Comparison of ENCODE assay signal across 19 cellular contexts in genomic region chr19:54418930-54419800, GRCh38. TPM values are rescaled to one million over a fixed set of nuclear protein-coding genes. Genes with fewer than 3 reads are reported as not detected.
A peak's percentile ranks its signal among the peaks of the same experiment; 100 is the strongest.
DNase-seq lines count a peak whose midpoint lies in the region; ATAC-seq, FAIRE-seq and TF ChIP-seq lines count a peak whose summit lies in the region.
"Had no signal": no experiment of that assay in that cellular context is flagged by ENCODE, and none has a peak within 500 bp of the region (broad histone marks: within the 10 kb centered on the region; RNA-seq: fewer than 3 reads in every experiment).

No MANE protein-coding gene starts in this region.

- TF ChIP-seq CTCF in kidney (IDR thresholded peaks at IDR 0.05; ENCODE audit: borderline replicate concordance, extremely low read depth, insufficient read depth) (no peak), suprapubic skin (IDR thresholded peaks at IDR 0.05) (no peak)

- peak; percentile 65 for DNase-seq in H7
- DNase-seq in kidney: peak; percentile 69
- DNase-seq in suprapubic skin (ENCODE audit: low spot score in 2 of 2): no peak
- no peak for DNase-seq in NAMALWA (ENCODE audit: low spot score)
- DNase-seq: activated T-cell treated with anti-CD3 and anti-CD28 coated beads, Interleukin-2, amount 50 U/mL, for 48 hours; DMS 273 treated with DMSO at 0.1 percent for 48 hours; GOT3; lower lobe of right lung; NCI-H526 treated with DMSO at 0.1 percent for 48 hours; stimulated activated CD8-positive, alpha-beta memory T cell treated with anti-CD3 and anti-CD28 coated beads, Interleukin-4, amount 100 ng/mL, for 48 hours had no signal

- no peak for ATAC-seq in HG03108 (IDR thresholded peaks at IDR 0.05; ENCODE audit: unreplicated experiment)
- ATAC-seq in HG03175 (IDR thresholded peaks at IDR 0.05; ENCODE audit: unreplicated experiment): no peak
- ATAC-seq: lower lobe of right lung had no signal

- peaks cover 28% of the 10 kb centered on the region for H3K27me3 ChIP-seq in H7 (ENCODE audit: control insufficient read depth, insufficient read depth, low read length)
- peaks cover 83% of the 10 kb centered on the region for H3K27me3 ChIP-seq in suprapubic skin

- FAIRE-seq in kidney (lab: Jason Lieb, UNC): no peak
- FAIRE-seq: frontal cortex had no signal

- intact Hi-C loops in kidney (cut with DNase I): no loop called here

- H3K4me1 ChIP-seq in kidney (ENCODE audit: control insufficient read depth in 1 of 2, insufficient read depth in 1 of 2, low read depth in 1 of 2, low read length in 2 of 2) (no peaks in the 10 kb centered on the region), suprapubic skin (peaks cover 25% of the 10 kb centered on the region)

- H3K9me3 ChIP-seq in kidney (ENCODE audit: control insufficient read depth in 1 of 2, low read length in 2 of 2) (no peaks in the 10 kb centered on the region), suprapubic skin (no peaks in the 10 kb centered on the region)
- H3K9me3 ChIP-seq: lower lobe of right lung had no signal

- 92% methylated on average over 11 of the region's 26 CpGs for WGBS in suprapubic skin

- no peak overlapping the region for H3K4me3 ChIP-seq in H7 (ENCODE audit: insufficient read depth, low read depth, low read length)
- no peak overlapping the region for H3K4me3 ChIP-seq in kidney (ENCODE audit: low read length in 2 of 2)
- no peak overlapping the region for H3K4me3 ChIP-seq in suprapubic skin
- H3K4me3 ChIP-seq: lower lobe of right lung had no signal

- H3K36me3 ChIP-seq in H7 (replicated peaks; ENCODE audit: control insufficient read depth, insufficient read depth, low read length) (no peaks in the 10 kb centered on the region; the same call in 1 of the 2 replicates), kidney (ENCODE audit: control insufficient read depth in 1 of 2, insufficient read depth in 2 of 2, low read length in 2 of 2) (no peaks in the 10 kb centered on the region), suprapubic skin (no peaks in the 10 kb centered on the region)
- H3K36me3 ChIP-seq: lower lobe of right lung had no signal

- TF ChIP-seq EP300 in suprapubic skin (IDR thresholded peaks at IDR 0.05): no peak

- H3K27ac ChIP-seq in angular gyrus (ENCODE audit: low read depth, low read length) (peak overlapping the region; percentile 95), kidney (ENCODE audit: low read depth in 2 of 2, low read length in 2 of 2) (no peak overlapping the region), suprapubic skin (peak overlapping the region; percentile 44)
- H3K27ac ChIP-seq: C4-2B, lower lobe of right lung had no signal

- H3K9ac ChIP-seq in kidney (ENCODE audit: low read length in 2 of 2): no peak overlapping the region

- TF ChIP-seq POLR2A in suprapubic skin (IDR thresholded peaks at IDR 0.05): no peak

RNA-seq across cellular contexts. Expression of gene TTYH1, which starts 3.9 kb away (rescaled TPM):
- total RNA-seq in H7 (2014; rRNA removed; shearing (Covaris generic)): 13.4 and 17.7 TPM in 2 replicates
- total RNA-seq in kidney: 1.5 TPM
- polyA plus RNA-seq in kidney (ENCODE audit: insufficient read depth, low read depth, low replicate concordance): 1.9 TPM
- total RNA-seq in suprapubic skin: 10 to 100 TPM; 11.2 to 20.4 (median 12.5) TPM
- total RNA-seq: LHCN-M2, lower lobe of right lung had no signal

RNA-seq across cellular contexts. Expression of gene LENG8, which starts 29.8 kb away (rescaled TPM):
- 25.3 and 30.7 TPM in 2 replicates for total RNA-seq in H7 (2014; rRNA removed; shearing (Covaris generic))
- 208 TPM for total RNA-seq in kidney
- polyA plus RNA-seq in kidney (ENCODE audit: insufficient read depth, low read depth, low replicate concordance): 48.6 TPM
- 100 to 1,000 TPM in 2 of 4 donors, 10 to 100 TPM in 2; 80.4 to 410 (median 124) TPM for total RNA-seq in suprapubic skin

RNA-seq across cellular contexts. Expression of gene LENG9, which starts 44.4 kb away (rescaled TPM):
- 3.5 and 7.9 TPM in 2 replicates for total RNA-seq in H7 (2014; rRNA removed; shearing (Covaris generic))
- total RNA-seq in kidney (6.8 TPM), suprapubic skin (1 to 10 TPM; 3.1 to 7.9 (median 4.1) TPM)
- 2.0 TPM for polyA plus RNA-seq in kidney (ENCODE audit: insufficient read depth, low read depth, low replicate concordance)

RNA-seq across cellular contexts. Expression of gene CDC42EP5, which starts 53.9 kb away (rescaled TPM):
- total RNA-seq in H7 (2014; rRNA removed; shearing (Covaris generic)): 0.70 and 4.3 TPM in 2 replicates
- total RNA-seq in kidney (29.9 TPM), suprapubic skin (1 to 10 TPM; 4.2 to 9.4 (median 5.5) TPM)
- 19.3 TPM for polyA plus RNA-seq in kidney (ENCODE audit: insufficient read depth, low read depth, low replicate concordance)

RNA-seq across cellular contexts. Expression of gene LAIR1, which starts 54.4 kb away (rescaled TPM):
- total RNA-seq in H7 (2014; rRNA removed; shearing (Covaris generic)): 0.07 and 0.33 TPM in 2 replicates
- total RNA-seq in kidney: 41.9 TPM
- 4.1 TPM for polyA plus RNA-seq in kidney (ENCODE audit: insufficient read depth, low read depth, low replicate concordance)
- 1 to 10 TPM; 1.0 to 1.9 (median 1.5) TPM for total RNA-seq in suprapubic skin
- total RNA-seq: epithelial cell of proximal tubule, LHCN-M2, SK-MEL-5, smooth muscle cell had no signal
- polyA plus RNA-seq: smooth muscle cell had no signal

Comparison
In these comparisons a context has a peak if more than half of its experiments do, and no peak if none do; other contexts are left out.
1. DNase-seq: peak in H7 (single experiment) and kidney (single experiment); none in suprapubic skin (0 of 2) and NAMALWA (single experiment).
2. H3K27ac ChIP-seq: peak in angular gyrus (single experiment) and suprapubic skin (single experiment); none in kidney (0 of 2).